1 cellular context compared by ENCODE assay signal in the genomic region with DNA sequence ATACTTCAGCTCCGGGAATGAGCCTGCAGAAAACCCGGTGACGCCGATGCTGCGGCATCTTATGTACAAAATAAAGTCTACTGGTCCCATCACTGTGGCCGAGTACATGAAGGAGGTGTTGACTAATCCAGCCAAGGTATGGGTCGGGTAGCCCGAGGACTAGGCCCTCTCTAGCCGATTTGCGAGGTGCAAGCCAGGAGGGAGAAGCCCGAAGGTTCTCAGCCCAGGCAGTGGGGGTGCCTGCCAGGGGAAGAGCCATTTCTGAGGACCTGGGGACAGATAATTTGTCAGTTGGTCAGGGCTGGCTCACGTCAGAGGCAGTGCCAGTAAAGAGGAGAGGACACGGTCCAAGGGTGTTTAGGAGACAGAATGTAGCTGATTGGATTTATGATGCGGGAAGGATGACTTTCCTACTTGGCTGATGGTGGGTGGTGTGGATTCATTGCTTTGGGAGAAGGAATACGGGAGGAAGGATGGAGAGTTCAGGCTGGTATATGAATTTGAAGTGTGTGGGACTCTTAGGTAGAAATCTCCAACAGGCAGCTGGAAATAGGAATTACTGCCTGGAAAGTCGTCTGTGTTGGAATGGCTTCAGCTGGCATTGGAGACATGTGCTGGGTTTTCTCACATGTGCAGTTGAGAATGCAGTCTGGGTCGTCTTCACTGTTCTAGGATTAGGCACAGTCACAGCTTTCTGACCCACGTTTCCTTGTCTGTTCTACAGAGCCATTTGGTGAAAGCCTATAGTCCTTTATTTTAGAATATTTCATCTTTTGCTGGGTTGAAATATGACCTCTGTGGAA.
TF ChIP-seq lines count a peak whose summit lies in the region.

No MANE protein-coding gene starts in this region.

TF ChIP-seq in GM12878, 131 proteins besides CTCF, POLR2A, EP300 and RAD21:
- no peak for TF ChIP-seq FOXM1 (IDR thresholded peaks at IDR 0.05; ENCODE audit: low read depth, low read length)
- TF ChIP-seq WRNIP1 (IDR thresholded peaks at IDR 0.05; ENCODE audit: borderline replicate concordance, low read depth, low read length) = 0 out of 2 replicates have a peak, but pooled peaks have one; percentile 20
TF ChIP-seq in GM12878: peak in this region for 1.
